18 cellular contexts compared by ENCODE assay signal in the genomic region with DNA sequence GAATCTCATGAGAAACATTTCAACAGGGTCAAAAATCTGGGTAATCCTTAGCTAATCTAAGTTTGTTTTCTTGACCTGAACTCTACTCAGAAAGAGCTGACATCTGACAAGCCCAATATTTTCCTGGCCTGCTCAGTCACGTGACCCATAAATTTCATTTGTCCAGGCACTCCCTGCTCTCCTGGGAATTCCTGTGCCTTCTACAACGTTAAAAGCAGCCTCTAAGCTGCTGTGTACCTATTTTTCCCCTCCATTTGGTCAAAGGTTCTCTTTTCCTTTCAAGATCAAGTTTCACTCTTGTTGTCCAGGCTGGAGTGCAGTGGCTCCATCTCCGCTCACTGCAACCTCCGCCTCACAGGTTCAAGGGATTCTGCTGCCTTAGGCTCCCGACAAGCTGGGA.
"Had no signal": no experiment of that assay in that cellular context is flagged by ENCODE, and none has a peak within 500 bp of the region (broad histone marks: within the 10 kb centered on the region; RNA-seq: fewer than 3 reads in every experiment).

No MANE protein-coding gene starts in this region.

- H3K4me1 Mint-ChIP-seq: activated naive CD8-positive, alpha-beta T cell treated with anti-CD3 and anti-CD28 coated beads, Interleukin-2, amount 10 ng/mL, durations not matched to agents 7 days and 5 days had no signal

- H3K27me3 ChIP-seq: adrenal gland, Peyer's patch, SJCRH30 had no signal

- H3K36me3 ChIP-seq: adrenal gland, Peyer's patch, SJCRH30 had no signal

- H3K9me3 ChIP-seq: adrenal gland, Peyer's patch, SJCRH30 had no signal

- H3K4me3 Mint-ChIP-seq: activated CD8-positive, alpha-beta T cell treated with anti-CD3 and anti-CD28 coated beads for 36 hours; activated naive CD8-positive, alpha-beta T cell treated with anti-CD3 and anti-CD28 coated beads, Interleukin-2, amount 10 ng/mL, durations not matched to agents 7 days and 5 days; activated T-cell treated with anti-CD3 and anti-CD28 coated beads, Interleukin-2, amount 50 U/mL, for 72 hours; T-helper 1 cell treated with Interleukin-12 subunit alpha and Interleukin-12 subunit beta and Interleukin-4 antibody, amounts not matched to agents 30 μg/mL and 1 μg/mL, for 36 hours had no signal

- H3K9me3 Mint-ChIP-seq: activated CD8-positive, alpha-beta T cell treated with anti-CD3 and anti-CD28 coated beads for 36 hours; activated T-cell treated with anti-CD3 and anti-CD28 coated beads, Interleukin-2, amount 50 U/mL, for 72 hours; T-helper 1 cell treated with Interleukin-12 subunit alpha and Interleukin-12 subunit beta and Interleukin-4 antibody, amounts not matched to agents 30 μg/mL and 1 μg/mL, for 36 hours had no signal

- H3K4me3 ChIP-seq: adrenal gland, Peyer's patch, SJCRH30 had no signal

- H3K27ac ChIP-seq: adrenal gland, Peyer's patch, RWPE1, SJCRH30 had no signal

- ATAC-seq: activated CD4-positive, CD25-positive, alpha-beta regulatory T cell treated with anti-CD3 and anti-CD28 coated beads, Interleukin-2, amount 50 U/mL, for 24 hours; activated CD8-positive, alpha-beta T cell treated with anti-CD3 and anti-CD28 coated beads for 36 hours; activated T-cell treated with anti-CD3 and anti-CD28 coated beads, Interleukin-2, amount 50 U/mL, for 72 hours had no signal

- H3K27ac Mint-ChIP-seq: activated CD8-positive, alpha-beta T cell treated with anti-CD3 and anti-CD28 coated beads for 36 hours; activated naive CD8-positive, alpha-beta T cell treated with anti-CD3 and anti-CD28 coated beads, Interleukin-2, amount 10 ng/mL, durations not matched to agents 7 days and 5 days; activated T-cell treated with anti-CD3 and anti-CD28 coated beads, Interleukin-2, amount 50 U/mL, for 72 hours; T-helper 1 cell treated with Interleukin-12 subunit alpha and Interleukin-12 subunit beta and Interleukin-4 antibody, amounts not matched to agents 30 μg/mL and 1 μg/mL, for 36 hours had no signal

- DNase-seq: activated CD4-positive, alpha-beta T cell treated with anti-CD3 and anti-CD28 coated beads for 4 hours; activated CD8-positive, alpha-beta memory T cell treated with anti-CD3 and anti-CD28 coated beads, Interleukin-2, amount 50 U/mL, for 4 hours; activated CD8-positive, alpha-beta T cell treated with anti-CD3 and anti-CD28 coated beads for 36 hours; activated naive CD4-positive, alpha-beta T cell treated with anti-CD3 and anti-CD28 coated beads, Interleukin-2, amount 50 U/mL, for 16 hours; activated naive CD8-positive, alpha-beta T cell treated with anti-CD3 and anti-CD28 coated beads, Interleukin-2, amount 10 ng/mL, durations not matched to agents 7 days and 5 days; activated T-cell treated with anti-CD3 and anti-CD28 coated beads, Interleukin-2, amount 50 U/mL, for 72 hours; adrenal gland; anterior cingulate cortex; NCI-H1048; NCI-H1930; NCI-H2107; NCI-H510A treated with DMSO at 0.1 percent for 48 hours; Peyer's patch; Right ventricle myocardium superior; SJCRH30 had no signal

- H3K36me3 Mint-ChIP-seq: activated naive CD8-positive, alpha-beta T cell treated with anti-CD3 and anti-CD28 coated beads, Interleukin-2, amount 10 ng/mL, durations not matched to agents 7 days and 5 days had no signal

- H3K4me1 ChIP-seq: Peyer's patch, SJCRH30 had no signal

- H3K27me3 Mint-ChIP-seq: activated CD8-positive, alpha-beta T cell treated with anti-CD3 and anti-CD28 coated beads for 36 hours; activated naive CD8-positive, alpha-beta T cell treated with anti-CD3 and anti-CD28 coated beads, Interleukin-2, amount 10 ng/mL, durations not matched to agents 7 days and 5 days had no signal
